Comparison of ENCODE assay signal across 9 cellular contexts in genomic region chrX:103405009-103405333, GRCh38.
DNase-seq lines count a peak whose midpoint lies in the region; ATAC-seq and TF ChIP-seq lines count a peak whose summit lies in the region.
"Had no signal": no experiment of that assay in that cellular context is flagged by ENCODE, and none has a peak within 500 bp of the region (broad histone marks: within the 10 kb centered on the region; RNA-seq: fewer than 3 reads in every experiment).

No MANE protein-coding gene starts in this region.

- DNase-seq in DMS53 (lab: John Stamatoyannopoulos, UW) (peak; percentile 65), DMS53 treated with DMSO at 0.1 percent for 48 hours (lab: John Stamatoyannopoulos, UW; ENCODE audit: unreplicated experiment) (no peak), iPS DF 6.9 (ENCODE audit: low read depth, low spot score) (no peak), GM20000 (ENCODE audit: low spot score) (no peak), DMS 273 (lab: John Stamatoyannopoulos, UW; ENCODE audit: unreplicated experiment) (no peak)
- no peak for DNase-seq in stimulated activated naive CD8-positive, alpha-beta T cell treated with anti-CD3 and anti-CD28 coated beads, Interleukin-15, amount 100 ng/mL, for 72 hours

- H3K9me3 ChIP-seq in iPS DF 6.9 (ENCODE audit: control insufficient read depth, insufficient read depth, low read length), result no peaks in the 10 kb centered on the region

- H3K27me3 Mint-ChIP-seq in stimulated activated naive CD8-positive, alpha-beta T cell treated with anti-CD3 and anti-CD28 coated beads, Interleukin-15, amount 100 ng/mL, for 72 hours, result peaks cover 7% of the 10 kb centered on the region

- peak overlapping the region; percentile 77; the same call in 1 of the 2 replicates for H3K4me3 ChIP-seq in iPS DF 6.9 (ENCODE audit: low read length)

- H3K4me1 Mint-ChIP-seq in stimulated activated naive CD8-positive, alpha-beta T cell treated with anti-CD3 and anti-CD28 coated beads, Interleukin-15, amount 100 ng/mL, for 72 hours, result peaks cover 6% of the 10 kb centered on the region

- H3K27me3 ChIP-seq in iPS DF 6.9 (ENCODE audit: control insufficient read depth, insufficient read depth, low read length), result no peaks in the 10 kb centered on the region

- peaks cover 1% of the 10 kb centered on the region; the same call in 1 of the 2 replicates for H3K4me1 ChIP-seq in iPS DF 6.9 (ENCODE audit: control insufficient read depth, insufficient read depth, low read length)

- WGBS in iPS DF 6.9 (ENCODE audit: insufficient coverage, insufficient read length), result no CpG with 5 or more reads among the region's 7 CpGs

- no peaks in the 10 kb centered on the region for H3K9me3 Mint-ChIP-seq in stimulated activated naive CD8-positive, alpha-beta T cell treated with anti-CD3 and anti-CD28 coated beads, Interleukin-15, amount 100 ng/mL, for 72 hours

- peak; percentile 52; the same call in 1 of the 3 replicates for ATAC-seq in SK-N-SH treated with all-trans-retinoic acid at 6 μM for 48 hours
- peak; percentile 65 for ATAC-seq in stimulated activated naive CD8-positive, alpha-beta T cell treated with anti-CD3 and anti-CD28 coated beads, Interleukin-15, amount 100 ng/mL, for 72 hours
- ATAC-seq in HG03457 (IDR thresholded peaks at IDR 0.05; ENCODE audit: unreplicated experiment), result no peak

- H3K4me3 Mint-ChIP-seq in stimulated activated naive CD8-positive, alpha-beta T cell treated with anti-CD3 and anti-CD28 coated beads, Interleukin-15, amount 100 ng/mL, for 72 hours, result peak overlapping the region; percentile 95

- H3K27ac ChIP-seq in iPS DF 6.9 (ENCODE audit: low read length), result no peak overlapping the region
- H3K27ac ChIP-seq: 22Rv1 had no signal

- H3K27ac Mint-ChIP-seq in stimulated activated naive CD8-positive, alpha-beta T cell treated with anti-CD3 and anti-CD28 coated beads, Interleukin-15, amount 100 ng/mL, for 72 hours, result peak overlapping the region in 1 of 2 donors; percentile 95

- no peaks in the 10 kb centered on the region for H3K36me3 ChIP-seq in iPS DF 6.9 (ENCODE audit: control insufficient read depth, insufficient read depth, low read length)

- TF ChIP-seq CTCF in GM20000 (IDR thresholded peaks at IDR 0.05; ENCODE audit: extremely low read depth, missing control alignments), result no peak

TF ChIP-seq in SK-N-SH treated with all-trans-retinoic acid at 6 μM for 48 hours, 23 proteins besides CTCF, POLR2A, EP300 and RAD21:
- TF ChIP-seq CREB5 (CRISPR knock-in tag; IDR thresholded peaks at IDR 0.05; ENCODE audit: low read depth), result no peak
- TF ChIP-seq ARNTL (CRISPR knock-in tag; IDR thresholded peaks at IDR 0.05; ENCODE audit: borderline replicate concordance, low read depth), result no peak
- no peak for TF ChIP-seq SNAI2 (CRISPR knock-in tag; IDR thresholded peaks at IDR 0.05)
- no peak for TF ChIP-seq ZC3H10 (CRISPR knock-in tag; IDR thresholded peaks at IDR 0.05)
- no peak for TF ChIP-seq ZNF565 (CRISPR knock-in tag; conservative IDR thresholded peaks at IDR 0.05; ENCODE audit: low read depth)
- TF ChIP-seq ZNF70 (CRISPR knock-in tag; IDR thresholded peaks at IDR 0.05), result no peak
